ENCODE assay signal across 8 cellular contexts in genomic region chr1:95117207-95118018, GRCh38. TPM values are rescaled to one million over a fixed set of nuclear protein-coding genes. Genes with fewer than 3 reads are reported as not detected.
DNase-seq lines count a peak whose midpoint lies in the region; ATAC-seq and TF ChIP-seq lines count a peak whose summit lies in the region.

Gene TLCD4 (plus strand): TSS chr1:95117355. CDS start chr1:95143902, 26,547 bp downstream.

- H3K79me2 ChIP-seq in trophoblast cell (ENCODE audit: control insufficient read depth, insufficient read depth, low read length, poor library complexity) = peaks cover 6% of the 10 kb centered on the region

- H2BK120ac ChIP-seq in trophoblast cell (ENCODE audit: insufficient read depth, low read length, poor library complexity) = peak within 1 kb of the TSS; percentile 93

- H3K36me3 ChIP-seq in CD4-positive, CD25-positive, alpha-beta regulatory T cell (ENCODE audit: control insufficient read depth, insufficient read depth, low read length) = no peaks in the 10 kb centered on the region
- H3K36me3 ChIP-seq in heart right ventricle (no peaks in the 10 kb centered on the region), trophoblast cell (ENCODE audit: control insufficient read depth in 1 of 2, insufficient read depth in 2 of 2, low read length in 2 of 2) (no peaks in the 10 kb centered on the region)

- H3K4me2 ChIP-seq in trophoblast cell (ENCODE audit: low read length) = peak within 1 kb of the TSS; percentile 93

- H3K9ac ChIP-seq in trophoblast cell (ENCODE audit: low read length) = peak within 1 kb of the TSS; percentile 70

- TF ChIP-seq CTCF in GM20000 (IDR thresholded peaks at IDR 0.05; ENCODE audit: extremely low read depth, missing control alignments) = no peak
- TF ChIP-seq CTCF in heart right ventricle (IDR thresholded peaks at IDR 0.05) = no peak

- peaks cover 32% of the 10 kb centered on the region for H3K27me3 ChIP-seq in CD4-positive, CD25-positive, alpha-beta regulatory T cell (ENCODE audit: control insufficient read depth, insufficient read depth, low read length)
- H3K27me3 ChIP-seq in heart right ventricle = peaks cover 0 to 63% (median 3%) of the 10 kb centered on the region in 7 donors
- H3K27me3 ChIP-seq in trophoblast cell (ENCODE audit: insufficient read depth, low read length) = no peaks in the 10 kb centered on the region

- peak within 1 kb of the TSS; percentile 67 for H3K4me3 ChIP-seq in CD4-positive, CD25-positive, alpha-beta regulatory T cell (ENCODE audit: low read depth, low read length)
- H3K4me3 ChIP-seq in heart right ventricle (peak within 1 kb of the TSS; percentile 57 to 82 (median 70)), trophoblast cell (ENCODE audit: low read depth, low read length) (peak within 1 kb of the TSS; percentile 78)

- H3K36me3 Mint-ChIP-seq in CD4-positive, CD25-positive, alpha-beta regulatory T cell = no peaks in the 10 kb centered on the region
- no peaks in the 10 kb centered on the region for H3K36me3 Mint-ChIP-seq in activated naive CD8-positive, alpha-beta T cell treated with anti-CD3 and anti-CD28 coated beads for 36 hours

- peak within 1 kb of the TSS; percentile 96 for H2AFZ ChIP-seq in trophoblast cell (ENCODE audit: insufficient read depth, low read length, poor library complexity)

- peak within 1 kb of the TSS; percentile 74 for H4K91ac ChIP-seq in trophoblast cell (ENCODE audit: low read depth, low read length)

- peak within 1 kb of the TSS in 2 of 3 donors; percentile 43 to 52 for H3K27ac Mint-ChIP-seq in CD4-positive, CD25-positive, alpha-beta regulatory T cell
- H3K27ac Mint-ChIP-seq in activated naive CD8-positive, alpha-beta T cell treated with anti-CD3 and anti-CD28 coated beads for 36 hours = no peak within 1 kb of the TSS

- peaks cover 15% of the 10 kb centered on the region for H3K4me1 ChIP-seq in CD4-positive, CD25-positive, alpha-beta regulatory T cell (ENCODE audit: control insufficient read depth, insufficient read depth, low read length, poor library complexity, severe bottlenecking)
- peaks cover 0 to 35% (median 14%) of the 10 kb centered on the region in 9 donors for H3K4me1 ChIP-seq in heart right ventricle
- peaks cover 4 to 6% of the 10 kb centered on the region in 2 experiments for H3K4me1 ChIP-seq in trophoblast cell (ENCODE audit: control insufficient read depth in 1 of 2, insufficient read depth in 2 of 2, low read length in 2 of 2)

- no peak within 1 kb of the TSS for H3K27ac ChIP-seq in CD4-positive, CD25-positive, alpha-beta regulatory T cell (ENCODE audit: insufficient read depth, low read length, poor library complexity, severe bottlenecking)
- H3K27ac ChIP-seq in heart right ventricle (peak within 1 kb of the TSS; percentile 68 to 93 (median 82)), trophoblast cell (ENCODE audit: low read depth, low read length) (peak within 1 kb of the TSS; percentile 48)

- H3K27me3 Mint-ChIP-seq in CD4-positive, CD25-positive, alpha-beta regulatory T cell = peaks cover 69% of the 10 kb centered on the region
- peaks cover 60% of the 10 kb centered on the region for H3K27me3 Mint-ChIP-seq in activated naive CD8-positive, alpha-beta T cell treated with anti-CD3 and anti-CD28 coated beads for 36 hours

- ATAC-seq in CD4-positive, CD25-positive, alpha-beta regulatory T cell (ENCODE audit: low read depth in 2 of 2) = peak; percentile 42 to 58
- peak; percentile 91 to 97 (median 94) for ATAC-seq in heart right ventricle

- H4K8ac ChIP-seq in trophoblast cell (ENCODE audit: low read depth, low read length) = peak within 1 kb of the TSS; percentile 90

- H3K18ac ChIP-seq in trophoblast cell (ENCODE audit: low read length) = peak within 1 kb of the TSS; percentile 96

- peak within 1 kb of the TSS; percentile 76 for H2BK5ac ChIP-seq in trophoblast cell (ENCODE audit: low read depth, low read length, poor library complexity)

- peaks cover 6 to 13% (median 10%) of the 10 kb centered on the region in 4 donors for H3K4me1 Mint-ChIP-seq in CD4-positive, CD25-positive, alpha-beta regulatory T cell
- peaks cover 5% of the 10 kb centered on the region for H3K4me1 Mint-ChIP-seq in activated naive CD8-positive, alpha-beta T cell treated with anti-CD3 and anti-CD28 coated beads for 36 hours

- peak; percentile 11 to 47 (median 16) for DNase-seq in CD4-positive, CD25-positive, alpha-beta regulatory T cell
- DNase-seq in GM20000 (ENCODE audit: low spot score) (peak; percentile 70), HS-27A (ENCODE audit: low read depth) (peak; percentile 39), SHP77 treated with DMSO at 0.1 percent for 48 hours (lab: John Stamatoyannopoulos, UW) (peak; percentile 15), heart right ventricle (peak; percentile 39 to 74), trophoblast cell (peak; percentile 31 to 55), UCSD-AML1 (lab: John Stamatoyannopoulos, UW; ENCODE audit: unreplicated experiment) (no peak)
- peak; percentile 40 for DNase-seq in activated naive CD8-positive, alpha-beta T cell treated with anti-CD3 and anti-CD28 coated beads for 36 hours

- peak within 1 kb of the TSS; percentile 91 to 96 (median 94) for H3K4me3 Mint-ChIP-seq in CD4-positive, CD25-positive, alpha-beta regulatory T cell
- H3K4me3 Mint-ChIP-seq in activated naive CD8-positive, alpha-beta T cell treated with anti-CD3 and anti-CD28 coated beads for 36 hours = peak within 1 kb of the TSS; percentile 82

- H2BK12ac ChIP-seq in trophoblast cell (ENCODE audit: low read length) = peak within 1 kb of the TSS; percentile 87

- no peak within 1 kb of the TSS for H3K23ac ChIP-seq in trophoblast cell (ENCODE audit: low read length)

- H3K14ac ChIP-seq in trophoblast cell (ENCODE audit: low read length) = peak within 1 kb of the TSS; percentile 96

- H2AK5ac ChIP-seq in trophoblast cell (ENCODE audit: low read length) = no peak within 1 kb of the TSS

- peaks cover 0 to 2% (median 0%) of the 10 kb centered on the region in 7 donors for H3K9me3 Mint-ChIP-seq in CD4-positive, CD25-positive, alpha-beta regulatory T cell
- H3K9me3 Mint-ChIP-seq in activated naive CD8-positive, alpha-beta T cell treated with anti-CD3 and anti-CD28 coated beads for 36 hours = no peaks in the 10 kb centered on the region

- no peaks in the 10 kb centered on the region for H3K9me3 ChIP-seq in CD4-positive, CD25-positive, alpha-beta regulatory T cell (ENCODE audit: control insufficient read depth in 2 of 2, low read length in 2 of 2)
- no peaks in the 10 kb centered on the region for H3K9me3 ChIP-seq in heart right ventricle
- no peaks in the 10 kb centered on the region for H3K9me3 ChIP-seq in trophoblast cell (ENCODE audit: insufficient read depth, low read depth, low read length)

- WGBS in heart right ventricle, 2 donors = 0% methylated on average over 85 to 107 of the region's 108 CpGs
- no CpG with 5 or more reads among the region's 108 CpGs for WGBS in trophoblast cell (ENCODE audit: extremely low coverage, insufficient coverage, insufficient read length)

- H4K12ac ChIP-seq in trophoblast cell (ENCODE audit: low read depth, low read length) = peak within 1 kb of the TSS; percentile 74

- intact Hi-C loops in heart right ventricle (cut with DNase I) = loop anchor here in 6 of 10 donors (2.0 to 10.0 kb wide), 4 partner anchors 45 to 117 kb away; partner anchors contain the start of genes RWDD3 (in 6 of the 6) and ALG14 (in 1 of the 6)

- peaks cover 14% of the 10 kb centered on the region for H3K79me1 ChIP-seq in trophoblast cell (ENCODE audit: low read length)

- peak within 1 kb of the TSS; percentile 78 for H3K4ac ChIP-seq in trophoblast cell (ENCODE audit: low read depth, low read length)

RNA-seq across cellular contexts. Expression of gene TLCD4, which starts in this region (rescaled TPM):
- total RNA-seq in CD4-positive, CD25-positive, alpha-beta regulatory T cell = not detected
- polyA plus RNA-seq in CD4-positive, CD25-positive, alpha-beta regulatory T cell = under 1 TPM in 3 of 4 donors, not detected in 1; 0.03 to 0.80 (median 0.76) TPM
- under 1 TPM; 0.45 to 0.60 TPM for total RNA-seq in activated naive CD8-positive, alpha-beta T cell treated with anti-CD3 and anti-CD28 coated beads for 36 hours
- total RNA-seq in heart right ventricle = 100 to 1,000 TPM in 1 of 10 donors, 10 to 100 TPM in 9; 42.7 to 100 (median 66.2) TPM
- 1 to 10 TPM; 8.2 to 8.9 TPM for polyA plus RNA-seq in heart right ventricle
- 4.5 and 4.7 TPM in 2 replicates for polyA plus RNA-seq in trophoblast cell (2013)

Comparison
In these comparisons a context has a peak if more than half of its experiments do, and no peak if none do; other contexts are left out.
1. RNA of gene TLCD4 (total RNA-seq): 42.7 to 100 TPM in heart right ventricle; 0.45 to 0.60 TPM in activated naive CD8-positive, alpha-beta T cell treated with anti-CD3 and anti-CD28 coated beads for 36 hours and not detected in CD4-positive, CD25-positive, alpha-beta regulatory T cell (single experiment); every median in the first group is over 10 times any median in the second.
2. RNA of gene TLCD4 (polyA plus RNA-seq): 8.2 to 8.9 TPM in heart right ventricle; 0.03 to 0.80 TPM in CD4-positive, CD25-positive, alpha-beta regulatory T cell; every median in the first group is over 4 times any median in the second.
3. Peak in DNase-seq, ATAC-seq and H3K4me3 ChIP-seq in CD4-positive, CD25-positive, alpha-beta regulatory T cell; RNA of the gene not detected or under 1 TPM.
4. Peak in DNase-seq in activated naive CD8-positive, alpha-beta T cell treated with anti-CD3 and anti-CD28 coated beads for 36 hours; RNA of the gene not detected or under 1 TPM.
5. Peak in every context shown above with its lines, with median percentiles within 50 percentile points of each other: H3K4me3 ChIP-seq.